Comparison of ENCODE assay signal across 22 cellular contexts in the genomic region with DNA sequence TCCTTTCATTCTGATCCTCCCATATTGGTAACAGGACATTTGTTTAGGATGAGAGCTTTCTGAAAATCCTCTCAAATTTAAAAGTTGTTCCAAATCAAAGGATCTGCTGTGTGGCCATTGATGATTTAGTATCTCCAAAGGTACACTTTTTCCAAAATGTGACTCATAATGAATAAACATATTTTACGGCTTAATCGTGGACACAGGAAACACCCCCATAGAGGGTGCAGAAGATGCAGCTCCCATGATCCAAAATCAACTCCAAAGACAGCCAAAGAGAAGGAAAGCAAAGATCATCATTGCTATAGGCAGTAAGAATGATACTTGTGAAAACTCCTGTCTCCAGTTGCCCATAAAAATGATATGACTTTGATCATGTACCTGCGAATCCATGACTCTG.
DNase-seq lines count a peak whose midpoint lies in the region; ATAC-seq and TF ChIP-seq lines count a peak whose summit lies in the region.
"Had no signal": no experiment of that assay in that cellular context is flagged by ENCODE, and none has a peak within 500 bp of the region (broad histone marks: within the 10 kb centered on the region; RNA-seq: fewer than 3 reads in every experiment).

No MANE protein-coding gene starts in this region.

- H3K36me3 ChIP-seq in mammary epithelial cell (ENCODE audit: insufficient read depth, low read length): no peaks in the 10 kb centered on the region
- H3K36me3 ChIP-seq in osteoblast (ENCODE audit: insufficient read depth, low read length): no peaks in the 10 kb centered on the region
- H3K36me3 ChIP-seq: BE2C, SJSA1 had no signal

- dilution Hi-C loops in mammary epithelial cell (cut with HindIII; ENCODE audit: low sequenced_read_pairs): no loop called here

- peak overlapping the region; percentile 40 for H3K4me2 ChIP-seq in mammary epithelial cell (ENCODE audit: insufficient read depth, low read depth, low read length)
- H3K4me2 ChIP-seq in osteoblast (ENCODE audit: insufficient read depth, low read length): peak overlapping the region; percentile 30
- H3K4me2 ChIP-seq: A549, KMS-11 had no signal

- DNase-seq in EH (ENCODE audit: low read depth): peak; percentile 62
- no peak for DNase-seq in HFFc6
- DNase-seq in mammary epithelial cell: no peak
- DNase-seq in osteoblast (ENCODE audit: insufficient read length, low spot score, missing footprints): no peak
- DNase-seq in activated naive CD4-positive, alpha-beta T cell treated with anti-CD3 and anti-CD28 coated beads, Interleukin-2, amount 10 ng/mL, durations not matched to agents 7 days and 5 days: no peak
- no peak for DNase-seq in head of caudate nucleus
- DNase-seq in epidermal melanocyte (ENCODE audit: insufficient read length, low spot score): no peak
- DNase-seq: BE2C; CD4-positive, CD25-positive, alpha-beta regulatory T cell; DMS79; MV-4-11; NCI-H1105 treated with DMSO at 0.1 percent for 48 hours; NCI-H1694 treated with DMSO at 0.1 percent for 48 hours; NCI-H2081 treated with DMSO at 0.1 percent for 48 hours; NCI-H2171 treated with DMSO at 0.1 percent for 48 hours; NCI-H526; OCI-M1 had no signal

- no TSS peak for BruUV-seq in mammary epithelial cell (replicated peaks; lab: Mats Ljungman, UMichigan)

- H3K27ac Mint-ChIP-seq in HFFc6: peak overlapping the region; percentile 74
- no peak overlapping the region for H3K27ac Mint-ChIP-seq in activated naive CD4-positive, alpha-beta T cell treated with anti-CD3 and anti-CD28 coated beads, Interleukin-2, amount 10 ng/mL, durations not matched to agents 7 days and 5 days
- H3K27ac Mint-ChIP-seq: CD4-positive, CD25-positive, alpha-beta regulatory T cell had no signal

- no peak overlapping the region for H3K9ac ChIP-seq in mammary epithelial cell (ENCODE audit: insufficient read depth, low read length)
- H3K9ac ChIP-seq: KMS-11 had no signal

- CTCF ChIA-PET in mammary epithelial cell (lab: Charles Lee; ENCODE audit: low non-redundant PET): interaction anchor here (0.6 kb wide), 1 partner anchor 1248 kb away, joined by 8 read pairs; no protein-coding TSS in a partner anchor
- CTCF ChIA-PET in activated naive CD4-positive, alpha-beta T cell treated with anti-CD3 and anti-CD28 coated beads, Interleukin-2, amount 10 ng/mL, durations not matched to agents 7 days and 5 days (lab: Charles Lee): interaction anchor here (2.1 kb wide), 1 partner anchor 168 kb away, joined by 6 read pairs; no protein-coding TSS in a partner anchor

- no peaks in the 10 kb centered on the region for H3K9me3 Mint-ChIP-seq in HFFc6
- H3K9me3 Mint-ChIP-seq in activated naive CD4-positive, alpha-beta T cell treated with anti-CD3 and anti-CD28 coated beads, Interleukin-2, amount 10 ng/mL, durations not matched to agents 7 days and 5 days: no peaks in the 10 kb centered on the region

- no peak for TF ChIP-seq CTCF in HFFc6 (IDR thresholded peaks at IDR 0.05)
- no peak for TF ChIP-seq CTCF in mammary epithelial cell (conservative IDR thresholded peaks at IDR 0.05 in 1 of 2, IDR thresholded peaks at IDR 0.05 in 1 of 2; ENCODE audit: extremely low read depth in 1 of 2, insufficient read depth in 1 of 2, low read depth in 1 of 2, low read length in 2 of 2)
- no peak for TF ChIP-seq CTCF in osteoblast (IDR thresholded peaks at IDR 0.05; ENCODE audit: extremely low read depth, low read depth, low read length)

- H3K27ac ChIP-seq in mammary epithelial cell (ENCODE audit: insufficient read depth, low read depth, low read length) (no peak overlapping the region), osteoblast (ENCODE audit: low read depth, low read length) (peak overlapping the region; percentile 50)
- H3K27ac ChIP-seq: KMS-11, SJSA1 had no signal

- intact Hi-C loops in mammary epithelial cell (cut with micrococcal nuclease): loop anchor here (5.0 kb wide), 1 partner anchor 1208 kb away; no protein-coding TSS in a partner anchor
- intact Hi-C loops in head of caudate nucleus (cut with DNase I): loop anchor here (5.0 kb wide), 1 partner anchor 168 kb away; no protein-coding TSS in a partner anchor

- H3K27me3 ChIP-seq in mammary epithelial cell (ENCODE audit: insufficient read depth, low read length) (no peaks in the 10 kb centered on the region), osteoblast (ENCODE audit: insufficient read depth, low read length) (no peaks in the 10 kb centered on the region)
- H3K27me3 ChIP-seq: BE2C, SJSA1 had no signal

- in situ Hi-C loops in mammary epithelial cell (cut with MboI; ENCODE audit: low sequenced_read_pairs in 2 of 2): loop anchor here (5.0 to 25.0 kb wide), 2 partner anchors 168 to 532 kb away; no protein-coding TSS in a partner anchor

- H3K27me3 Mint-ChIP-seq in HFFc6 (ENCODE audit: insufficient read depth): no peaks in the 10 kb centered on the region
- peaks cover 4% of the 10 kb centered on the region for H3K27me3 Mint-ChIP-seq in activated naive CD4-positive, alpha-beta T cell treated with anti-CD3 and anti-CD28 coated beads, Interleukin-2, amount 10 ng/mL, durations not matched to agents 7 days and 5 days
- H3K27me3 Mint-ChIP-seq: CD4-positive, CD25-positive, alpha-beta regulatory T cell had no signal

- H3K9me3 ChIP-seq in mammary epithelial cell (replicated peaks; ENCODE audit: insufficient read depth, low read length) (no peaks in the 10 kb centered on the region), osteoblast (ENCODE audit: low read depth, low read length) (no peaks in the 10 kb centered on the region)
- H3K9me3 ChIP-seq: A549, BE2C, SJSA1 had no signal

- H2AFZ ChIP-seq in mammary epithelial cell (ENCODE audit: low read depth, low read length) (no peak overlapping the region), osteoblast (ENCODE audit: low read length) (no peak overlapping the region)

- peaks cover 89% of the 10 kb centered on the region for H3K4me1 Mint-ChIP-seq in HFFc6 (ENCODE audit: low read depth)
- H3K4me1 Mint-ChIP-seq in activated naive CD4-positive, alpha-beta T cell treated with anti-CD3 and anti-CD28 coated beads, Interleukin-2, amount 10 ng/mL, durations not matched to agents 7 days and 5 days: peaks cover 16% of the 10 kb centered on the region

- H3K4me3 Mint-ChIP-seq in HFFc6: peak overlapping the region; percentile 68
- H3K4me3 Mint-ChIP-seq in activated naive CD4-positive, alpha-beta T cell treated with anti-CD3 and anti-CD28 coated beads, Interleukin-2, amount 10 ng/mL, durations not matched to agents 7 days and 5 days: no peak overlapping the region
- H3K4me3 Mint-ChIP-seq: CD4-positive, CD25-positive, alpha-beta regulatory T cell had no signal

- H3K4me3 ChIP-seq in mammary epithelial cell (replicated peaks in 1 of 3; ENCODE audit: insufficient read depth in 1 of 3, low read depth in 2 of 3, low read length in 3 of 3) (no peak overlapping the region), osteoblast (ENCODE audit: insufficient read depth, low read length) (no peak overlapping the region)
- H3K4me3 ChIP-seq: A549, SJSA1 had no signal

- ATAC-seq in GM18909 (IDR thresholded peaks at IDR 0.05; ENCODE audit: poor library complexity, unreplicated experiment): no peak
- ATAC-seq: A549, Right ventricle myocardium inferior had no signal

- H4K20me1 ChIP-seq in mammary epithelial cell (ENCODE audit: insufficient read depth, low read length) (no peaks in the 10 kb centered on the region), osteoblast (ENCODE audit: insufficient read depth, low read length) (no peaks in the 10 kb centered on the region)

- 36% methylated on average over 3 of the region's 3 CpGs for WGBS in mammary epithelial cell (ENCODE audit: low coverage, missing lambda C conversion rate)

- no peaks in the 10 kb centered on the region; the same call in 1 of the 2 replicates for H3K36me3 Mint-ChIP-seq in HFFc6 (ENCODE audit: low read depth)
- no peaks in the 10 kb centered on the region for H3K36me3 Mint-ChIP-seq in activated naive CD4-positive, alpha-beta T cell treated with anti-CD3 and anti-CD28 coated beads, Interleukin-2, amount 10 ng/mL, durations not matched to agents 7 days and 5 days
- H3K36me3 Mint-ChIP-seq: CD4-positive, CD25-positive, alpha-beta regulatory T cell had no signal

- H3K79me2 ChIP-seq in mammary epithelial cell (ENCODE audit: insufficient read depth, low read length) (no peaks in the 10 kb centered on the region), osteoblast (ENCODE audit: insufficient read depth, low read length) (no peaks in the 10 kb centered on the region)

- H3K4me1 ChIP-seq in mammary epithelial cell (ENCODE audit: insufficient read depth, low read length): peaks cover 42% of the 10 kb centered on the region
- peaks cover 32% of the 10 kb centered on the region for H3K4me1 ChIP-seq in osteoblast (ENCODE audit: insufficient read depth, low read length)
- H3K4me1 ChIP-seq: SJSA1 had no signal
